Comparison of ENCODE assay signal across 15 cellular contexts in the genomic region with DNA sequence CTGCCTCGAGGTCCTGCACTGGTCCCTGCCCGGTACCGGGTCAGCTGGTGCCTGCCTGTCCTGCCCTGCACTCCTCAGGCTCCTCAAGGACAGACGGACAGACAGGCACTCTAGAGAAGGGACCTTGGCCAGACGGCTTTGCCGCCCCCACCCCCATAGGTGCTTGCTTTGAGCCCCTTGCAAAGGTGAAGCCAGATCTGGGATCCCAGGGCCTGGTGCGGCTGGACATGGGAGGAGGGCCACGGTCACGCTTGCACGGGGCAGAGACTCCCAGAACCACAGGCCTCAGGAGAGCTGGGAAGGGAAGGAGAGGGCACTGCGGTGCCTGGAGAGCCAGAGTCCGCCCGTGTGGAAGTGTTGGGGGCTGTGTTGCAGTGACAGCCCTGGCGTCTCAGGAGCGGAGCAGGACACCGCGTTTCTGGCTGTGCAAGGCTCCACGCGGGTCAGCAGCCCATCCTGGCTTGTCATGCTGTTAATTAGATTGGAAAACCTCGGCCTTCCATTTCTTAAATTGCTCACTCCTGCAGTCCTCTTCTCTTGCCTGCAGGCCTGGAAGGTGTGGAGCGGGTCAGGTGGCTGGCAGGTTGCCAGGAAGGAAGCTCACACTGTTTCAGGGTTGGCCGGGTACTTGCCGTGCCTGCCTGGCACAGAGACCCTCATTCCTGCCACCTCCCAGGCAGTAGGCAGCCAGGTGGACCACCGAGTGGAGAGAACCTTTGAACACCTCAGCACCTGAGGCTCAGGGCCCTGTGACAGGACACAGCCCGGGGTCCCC. TPM values are rescaled to one million over a fixed set of nuclear protein-coding genes. Genes with fewer than 3 reads are reported as not detected.
DNase-seq lines count a peak whose midpoint lies in the region; ATAC-seq and TF ChIP-seq lines count a peak whose summit lies in the region.
"Had no signal": no experiment of that assay in that cellular context is flagged by ENCODE, and none has a peak within 500 bp of the region (broad histone marks: within the 10 kb centered on the region; RNA-seq: fewer than 3 reads in every experiment).

No MANE protein-coding gene starts in this region.

- H3K27me3 ChIP-seq in transverse colon (no peaks in the 10 kb centered on the region), neural progenitor cell (no peaks in the 10 kb centered on the region)

- TF ChIP-seq EP300 in transverse colon (IDR thresholded peaks at IDR 0.05; ENCODE audit: low read depth), result no peak

- H3K36me3 Mint-ChIP-seq in brain (no peaks in the 10 kb centered on the region), neural progenitor cell (no peaks in the 10 kb centered on the region)
- H3K36me3 Mint-ChIP-seq: activated CD8-positive, alpha-beta memory T cell treated with anti-CD3 and anti-CD28 coated beads, Interleukin-2, amount 10 ng/mL, durations not matched to agents 7 days and 5 days; memory B cell had no signal

- H3K27me3 Mint-ChIP-seq in brain (peaks cover 3% of the 10 kb centered on the region), neural progenitor cell (ENCODE audit: insufficient read depth, low read depth) (peaks cover 2% of the 10 kb centered on the region)
- H3K27me3 Mint-ChIP-seq: activated CD8-positive, alpha-beta memory T cell treated with anti-CD3 and anti-CD28 coated beads, Interleukin-2, amount 10 ng/mL, durations not matched to agents 7 days and 5 days; stimulated activated naive CD8-positive, alpha-beta T cell treated with anti-CD3 and anti-CD28 coated beads, Interleukin-15, Interleukin-2, amounts not matched to agents 100 ng/mL and 50 ng/mL, for 24 hours had no signal

- H3K4me3 Mint-ChIP-seq in brain (no peak overlapping the region), neural progenitor cell (no peak overlapping the region)
- H3K4me3 Mint-ChIP-seq: activated CD8-positive, alpha-beta memory T cell treated with anti-CD3 and anti-CD28 coated beads, Interleukin-2, amount 10 ng/mL, durations not matched to agents 7 days and 5 days; memory B cell; stimulated activated naive CD8-positive, alpha-beta T cell treated with anti-CD3 and anti-CD28 coated beads, Interleukin-15, Interleukin-2, amounts not matched to agents 100 ng/mL and 50 ng/mL, for 24 hours had no signal

- H3K27ac ChIP-seq in transverse colon (no peak overlapping the region), neural progenitor cell (no peak overlapping the region)
- H3K27ac ChIP-seq: HL-60 had no signal

- no peak overlapping the region for H2AFZ ChIP-seq in neural progenitor cell (replicated peaks)

- H3K79me2 ChIP-seq in neural progenitor cell (ENCODE audit: low read depth), result peaks cover 100% of the 10 kb centered on the region

- peaks cover 100% of the 10 kb centered on the region for H4K20me1 ChIP-seq in neural progenitor cell (ENCODE audit: low read depth)

- peaks cover 51% of the 10 kb centered on the region for H3K4me1 Mint-ChIP-seq in brain
- peaks cover 49% of the 10 kb centered on the region for H3K4me1 Mint-ChIP-seq in neural progenitor cell
- H3K4me1 Mint-ChIP-seq: activated CD8-positive, alpha-beta memory T cell treated with anti-CD3 and anti-CD28 coated beads, Interleukin-2, amount 10 ng/mL, durations not matched to agents 7 days and 5 days had no signal

- 67% methylated on average over 25 of the region's 25 CpGs; no CpG with 5 or more reads in 1 of the 2 donors for WGBS in transverse colon (ENCODE audit: low coverage in 1 of 2), 2 donors

- intact Hi-C loops in transverse colon (cut with DNase I; ENCODE audit: low total_unique reads), result no loop called here

- no peak overlapping the region for H3K9ac ChIP-seq in neural progenitor cell

- in situ Hi-C loops in transverse colon (cut with MboI; ENCODE audit: low pct_ligation_motif_present in 1 of 4, low pct_unique_long_range_greater_than_20kb in 1 of 4, low sequenced_read_pairs in 3 of 4), result no loop called here

- no peaks in the 10 kb centered on the region for H3F3A ChIP-seq in neural progenitor cell (ENCODE audit: low read depth)

- TF ChIP-seq POLR2A in transverse colon (IDR thresholded peaks at IDR 0.05), result no peak

- no peak for TF ChIP-seq CTCF in brain (conservative IDR thresholded peaks at IDR 0.05)
- no peak for TF ChIP-seq CTCF in transverse colon (IDR thresholded peaks at IDR 0.05)
- TF ChIP-seq CTCF in neural progenitor cell (IDR thresholded peaks at IDR 0.05), result no peak

- no peaks in the 10 kb centered on the region for H3K9me3 Mint-ChIP-seq in brain
- H3K9me3 Mint-ChIP-seq in neural progenitor cell, result no peaks in the 10 kb centered on the region
- H3K9me3 Mint-ChIP-seq: memory B cell; stimulated activated naive CD8-positive, alpha-beta T cell treated with anti-CD3 and anti-CD28 coated beads, Interleukin-15, Interleukin-2, amounts not matched to agents 100 ng/mL and 50 ng/mL, for 24 hours had no signal

- H3K27ac Mint-ChIP-seq in brain, result peak overlapping the region in 4 of 5 experiments; percentile 32 to 85 (median 64)
- no peak overlapping the region for H3K27ac Mint-ChIP-seq in neural progenitor cell
- H3K27ac Mint-ChIP-seq: activated CD8-positive, alpha-beta memory T cell treated with anti-CD3 and anti-CD28 coated beads, Interleukin-2, amount 10 ng/mL, durations not matched to agents 7 days and 5 days; memory B cell had no signal

- no peak overlapping the region for H3K4me3 ChIP-seq in transverse colon
- no peak overlapping the region for H3K4me3 ChIP-seq in neural progenitor cell

- no peak overlapping the region for H3K4me2 ChIP-seq in neural progenitor cell

- H3K9me3 ChIP-seq in transverse colon (no peaks in the 10 kb centered on the region), neural progenitor cell (ENCODE audit: low read depth) (no peaks in the 10 kb centered on the region)

- DNase-seq in DMS53 (lab: John Stamatoyannopoulos, UW), result peak; percentile 30
- DNase-seq in DMS53 treated with DMSO at 0.1 percent for 48 hours (lab: John Stamatoyannopoulos, UW; ENCODE audit: unreplicated experiment), result no peak
- peak; percentile 88 for DNase-seq in kidney tubule cell (ENCODE audit: low spot score)
- peak; percentile 67 for DNase-seq in transverse colon
- DNase-seq in neural progenitor cell (ENCODE audit: low spot score), result no peak
- no peak for DNase-seq in A172 (ENCODE audit: low spot score)
- DNase-seq in stimulated activated naive CD8-positive, alpha-beta T cell treated with anti-CD3 and anti-CD28 coated beads, Interleukin-15, Interleukin-2, amounts not matched to agents 100 U/mL and 50 U/mL, for 24 hours, result no peak
- DNase-seq: 8988T; activated CD8-positive, alpha-beta memory T cell treated with anti-CD3 and anti-CD28 coated beads, Interleukin-2, amount 10 ng/mL, durations not matched to agents 7 days and 5 days; GDM1; NCI-H2171 treated with DMSO at 0.1 percent for 48 hours had no signal

- no peak for ATAC-seq in stimulated activated naive CD8-positive, alpha-beta T cell treated with anti-CD3 and anti-CD28 coated beads, Interleukin-15, Interleukin-2, amounts not matched to agents 100 U/mL and 50 U/mL, for 24 hours
- ATAC-seq: activated CD8-positive, alpha-beta memory T cell treated with anti-CD3 and anti-CD28 coated beads, Interleukin-2, amount 10 ng/mL, durations not matched to agents 7 days and 5 days had no signal

- H3K36me3 ChIP-seq in transverse colon (no peaks in the 10 kb centered on the region), neural progenitor cell (no peaks in the 10 kb centered on the region)

- H3K4me1 ChIP-seq in transverse colon (peaks cover 0 to 9% (median 2%) of the 10 kb centered on the region in 4 donors), neural progenitor cell (peaks cover 4% of the 10 kb centered on the region)

RNA-seq across cellular contexts. Expression of gene COL18A1, which starts 16.3 kb away (rescaled TPM):
- polyA plus RNA-seq in brain (ENCODE audit: insufficient read depth, low read depth, low replicate concordance), result 31.5 TPM
- total RNA-seq in transverse colon, result 100 to 1,000 TPM in 1 of 4 donors, 10 to 100 TPM in 3; 19.3 to 121 (median 23.3) TPM
- 52.6 and 291 TPM in 2 replicates for total RNA-seq in neural progenitor cell (ENCODE audit: low replicate concordance)
- total RNA-seq in A172 (2014; rRNA removed; shearing (Covaris generic)), result 72.9 and 115 TPM in 2 replicates

Comparison
In these comparisons a context has a peak if more than half of its experiments do, and no peak if none do; other contexts are left out.
1. DNase-seq: peak in DMS53 (single experiment), kidney tubule cell (single experiment) and transverse colon (single experiment); none in DMS53 treated with DMSO at 0.1 percent for 48 hours (single experiment), neural progenitor cell (single experiment), A172 (single experiment) and stimulated activated naive CD8-positive, alpha-beta T cell treated with anti-CD3 and anti-CD28 coated beads, Interleukin-15, Interleukin-2, amounts not matched to agents 100 U/mL and 50 U/mL, for 24 hours (single experiment).